Comparison of ENCODE assay signal across 8 cellular contexts in genomic region chr5:61626639-61627282, GRCh38.
DNase-seq lines count a peak whose midpoint lies in the region; ATAC-seq and TF ChIP-seq lines count a peak whose summit lies in the region.

No MANE protein-coding gene starts in this region.

- H3K27ac ChIP-seq in heart left ventricle (peak overlapping the region; percentile 61 to 96 (median 90)), ascending aorta (peak overlapping the region; percentile 83 to 84), mesodermal cell (ENCODE audit: low read depth, low read length, severe bottlenecking) (no peak overlapping the region), uterus (peak overlapping the region; percentile 53 to 65)

- no peaks in the 10 kb centered on the region for H3K36me3 ChIP-seq in heart left ventricle
- H3K36me3 ChIP-seq in ascending aorta = no peaks in the 10 kb centered on the region
- no peaks in the 10 kb centered on the region for H3K36me3 ChIP-seq in mesodermal cell (ENCODE audit: control insufficient read depth, insufficient read depth, low read length)
- H3K36me3 ChIP-seq in uterus = no peaks in the 10 kb centered on the region

- intact Hi-C loops in heart left ventricle (cut with DNase I) (loop anchor here in 6 of 10 donors (2.0 to 10.0 kb wide), 5 partner anchors 32 to 294 kb away; partner anchors contain the start of gene ZSWIM6 (in 3 of the 6)), Right ventricle myocardium superior (cut with DNase I) (loop anchor here (5.0 kb wide), 1 partner anchor 294 kb away; the partner anchor contains the start of gene ZSWIM6), ascending aorta (cut with DNase I) (loop anchor here (2.0 kb wide), 1 partner anchor 292 kb away; no protein-coding TSS in a partner anchor), uterus (cut with DNase I; ENCODE audit: low total_unique reads) (no loop called here)

- ATAC-seq in heart left ventricle (peak in 3 of 4 donors; percentile 32 to 47 (median 43)), Right ventricle myocardium superior (ENCODE audit: poor library complexity) (no peak), HG03135 (IDR thresholded peaks at IDR 0.05; ENCODE audit: unreplicated experiment) (no peak)

- no peak for TF ChIP-seq POLR2A in heart left ventricle (IDR thresholded peaks at IDR 0.05)
- TF ChIP-seq POLR2A in uterus (IDR thresholded peaks at IDR 0.05) = no peak

- H3K4me1 ChIP-seq in heart left ventricle (peaks cover 0 to 34% (median 22%) of the 10 kb centered on the region in 12 donors), ascending aorta (peaks cover 10 to 12% of the 10 kb centered on the region in 2 donors), mesodermal cell (ENCODE audit: control insufficient read depth, insufficient read depth, low read length, poor library complexity, severe bottlenecking) (peaks cover 5% of the 10 kb centered on the region), uterus (no peaks in the 10 kb centered on the region)

- H3K9me3 ChIP-seq in heart left ventricle = no peaks in the 10 kb centered on the region
- no peaks in the 10 kb centered on the region for H3K9me3 ChIP-seq in ascending aorta
- H3K9me3 ChIP-seq in mesodermal cell (ENCODE audit: control insufficient read depth, low read length) = no peaks in the 10 kb centered on the region
- H3K9me3 ChIP-seq in uterus = no peaks in the 10 kb centered on the region

- H3K27me3 ChIP-seq in heart left ventricle (no peaks in the 10 kb centered on the region), ascending aorta (no peaks in the 10 kb centered on the region), uterus (no peaks in the 10 kb centered on the region)

- H3K4me3 ChIP-seq in heart left ventricle = peak overlapping the region; percentile 35 to 74 (median 64)
- peak overlapping the region; percentile 64 to 86 for H3K4me3 ChIP-seq in ascending aorta
- peak overlapping the region; percentile 39 for H3K4me3 ChIP-seq in mesodermal cell (ENCODE audit: extremely low read depth, insufficient read depth, low read length, poor library complexity, severe bottlenecking)
- H3K4me3 ChIP-seq in uterus = peak overlapping the region in 1 of 2 donors; percentile 51

- WGBS in heart left ventricle, 4 donors = 54 to 58% (median 56%) methylated on average over 10 of the region's 10 CpGs
- WGBS in mesodermal cell (ENCODE audit: insufficient coverage in 2 of 2), 2 experiments = 78 to 90% methylated on average over 7 to 10 of the region's 10 CpGs

- TF ChIP-seq CTCF in heart left ventricle (IDR thresholded peaks at IDR 0.05) = no peak
- no peak for TF ChIP-seq CTCF in ascending aorta (IDR thresholded peaks at IDR 0.05)
- TF ChIP-seq CTCF in uterus (IDR thresholded peaks at IDR 0.05) = no peak

- DNase-seq in heart left ventricle = peak in 1 of 5 donors; percentile 35
- no peak for DNase-seq in Right ventricle myocardium superior
- DNase-seq in ascending aorta (ENCODE audit: low spot score in 2 of 2) = no peak
- DNase-seq in uterus = no peak
- DNase-seq in stimulated activated CD8-positive, alpha-beta memory T cell treated with anti-CD3 and anti-CD28 coated beads, Interleukin-4, amount 100 ng/mL, for 48 hours = no peak
- no peak for DNase-seq in T-helper 1 cell

Comparison
In these comparisons a context has a peak if more than half of its experiments do, and no peak if none do; other contexts are left out.
1. ATAC-seq: peak in heart left ventricle (3 of 4); none in Right ventricle myocardium superior (single experiment) and HG03135 (single experiment).